Comparison of ENCODE assay signal across 8 cellular contexts in the genomic region with DNA sequence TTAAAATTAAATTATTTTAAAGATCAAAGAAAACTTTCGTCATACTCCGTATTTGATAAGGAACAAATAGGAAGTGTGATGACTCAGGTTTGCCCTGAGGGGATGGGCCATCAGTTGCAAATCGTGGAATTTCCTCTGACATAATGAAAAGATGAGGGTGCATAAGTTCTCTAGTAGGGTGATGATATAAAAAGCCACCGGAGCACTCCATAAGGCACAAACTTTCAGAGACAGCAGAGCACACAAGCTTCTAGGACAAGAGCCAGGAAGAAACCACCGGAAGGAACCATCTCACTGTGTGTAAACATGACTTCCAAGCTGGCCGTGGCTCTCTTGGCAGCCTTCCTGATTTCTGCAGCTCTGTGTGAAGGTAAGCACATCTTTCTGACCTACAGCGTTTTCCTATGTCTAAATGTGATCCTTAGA. TPM values are rescaled to one million over a fixed set of nuclear protein-coding genes. Genes with fewer than 3 reads are reported as not detected.
DNase-seq lines count a peak whose midpoint lies in the region; ATAC-seq, FAIRE-seq and TF ChIP-seq lines count a peak whose summit lies in the region.

A gene (plus strand): TSS at position 217 of the 426 bp plus-strand sequence. CDS start 90 bp downstream, at position 307.

- H3K36me3 ChIP-seq in endothelial cell of umbilical vein (ENCODE audit: control insufficient read depth in 2 of 2, extremely low read depth in 1 of 2, insufficient read depth in 2 of 2, low read length in 2 of 2), result no peaks in the 10 kb centered on the region
- H3K36me3 ChIP-seq in neutrophil, result peaks cover 29% of the 10 kb centered on the region
- no peaks in the 10 kb centered on the region for H3K36me3 ChIP-seq in BE2C

- peak within 1 kb of the TSS; percentile 64 for H3K4me3 Mint-ChIP-seq in Calu3 (ENCODE audit: low read depth, unreplicated experiment)

- H3K4me2 ChIP-seq in endothelial cell of umbilical vein (ENCODE audit: insufficient read depth, low read length), result peak within 1 kb of the TSS; percentile 90

- H2AFZ ChIP-seq in endothelial cell of umbilical vein (ENCODE audit: low read depth, low read length), result no peak within 1 kb of the TSS

- peak; percentile 73 for TF ChIP-seq POLR2A in endothelial cell of umbilical vein (IDR thresholded peaks at IDR 0.05; ENCODE audit: low read depth, low read length)

- BruUV-seq in Calu3 (replicated peaks; lab: Mats Ljungman, UMichigan), result no TSS peak
- no TSS peak for BruUV-seq in endothelial cell of umbilical vein (replicated peaks; lab: Mats Ljungman, UMichigan)

- no peaks in the 10 kb centered on the region for H3K9me1 ChIP-seq in endothelial cell of umbilical vein (replicated peaks; ENCODE audit: control insufficient read depth, extremely low read depth, insufficient read depth, low read length)

- no peaks in the 10 kb centered on the region for H3K27me3 Mint-ChIP-seq in Calu3 (ENCODE audit: unreplicated experiment)

- peak; percentile 77 for DNase-seq in Calu3
- peak; percentile 95 for DNase-seq in RCC 7860 (ENCODE audit: low spot score)
- peak; percentile 94 for DNase-seq in endothelial cell of umbilical vein (ENCODE audit: low read depth, low spot score)
- no peak for DNase-seq in activated CD4-positive, CD25-positive, alpha-beta regulatory T cell treated with anti-CD3 and anti-CD28 coated beads, Interleukin-2, amount 50 U/mL, for 72 hours
- DNase-seq in BE2C, result no peak

- H3K4me1 Mint-ChIP-seq in Calu3 (ENCODE audit: low read depth, unreplicated experiment), result peaks cover 17% of the 10 kb centered on the region

- ATAC-seq in HG03139 (IDR thresholded peaks at IDR 0.05; ENCODE audit: unreplicated experiment) (peak; percentile 65), HG03469 (IDR thresholded peaks at IDR 0.05; ENCODE audit: unreplicated experiment) (no peak)

- dilution Hi-C loops in endothelial cell of umbilical vein (cut with MboI; ENCODE audit: extremely low pct_ligation_motif_present, low sequenced_read_pairs), result no loop called here

- TF ChIP-seq CTCF in Calu3 (IDR thresholded peaks at IDR 0.05; ENCODE audit: unreplicated experiment) (no peak), endothelial cell of umbilical vein (IDR thresholded peaks at IDR 0.05; ENCODE audit: extremely low read depth in 1 of 2, insufficient read depth in 1 of 2, low read depth in 1 of 2, low read length in 2 of 2) (no peak), neutrophil (IDR thresholded peaks at IDR 0.05) (no peak), BE2C (IDR thresholded peaks at IDR 0.05; ENCODE audit: low read depth, low read length) (no peak)

- CTCF ChIA-PET in Calu3 (lab: Charles Lee) (interaction anchor here (0.5 to 1.1 kb wide), 3 partner anchors 11 to 124 kb away, joined by 3 read pairs; no protein-coding TSS in a partner anchor), endothelial cell of umbilical vein (lab: Charles Lee) (interaction anchor here (0.9 to 2.7 kb wide), 10 partner anchors 9 to 394 kb away, joined by 3 to 31 read pairs (median 6); no protein-coding TSS in a partner anchor)

- intact Hi-C loops in Calu3 (cut with micrococcal nuclease; ENCODE audit: unreplicated experiment), result loop anchor here (10.0 kb wide), 1 partner anchor 74 kb away; no protein-coding TSS in a partner anchor
- intact Hi-C loops in endothelial cell of umbilical vein (cut with micrococcal nuclease), result loop anchor here (1.0 to 5.0 kb wide), 7 partner anchors 14 to 877 kb away; no protein-coding TSS in a partner anchor

- H3K79me2 ChIP-seq in endothelial cell of umbilical vein (ENCODE audit: control insufficient read depth, insufficient read depth, low read length), result no peaks in the 10 kb centered on the region

- H3K9me3 ChIP-seq in endothelial cell of umbilical vein (replicated peaks; ENCODE audit: control insufficient read depth, insufficient read depth, low read length) (no peaks in the 10 kb centered on the region), neutrophil (no peaks in the 10 kb centered on the region), BE2C (no peaks in the 10 kb centered on the region)

- H3K27ac ChIP-seq in endothelial cell of umbilical vein (ENCODE audit: insufficient read depth, low read depth, low read length), result peak within 1 kb of the TSS; percentile 75
- peak within 1 kb of the TSS; percentile 92 for H3K27ac ChIP-seq in neutrophil

- peaks cover 28% of the 10 kb centered on the region for H3K4me1 ChIP-seq in endothelial cell of umbilical vein (ENCODE audit: control insufficient read depth, extremely low read depth, insufficient read depth, low read length)
- H3K4me1 ChIP-seq in neutrophil (ENCODE audit: control insufficient read depth in 1 of 2, insufficient read depth in 1 of 2, low read depth in 1 of 2, low read length in 1 of 2), result peaks cover 33 to 58% of the 10 kb centered on the region in 2 experiments
- H3K4me1 ChIP-seq in BE2C, result no peaks in the 10 kb centered on the region

- peak within 1 kb of the TSS; percentile 46 for H3K9ac ChIP-seq in endothelial cell of umbilical vein (replicated peaks; ENCODE audit: extremely low read depth, insufficient read depth, low read length)

- peak within 1 kb of the TSS; percentile 99 for H3K27ac Mint-ChIP-seq in Calu3 (ENCODE audit: unreplicated experiment)

- POLR2A ChIA-PET in endothelial cell of umbilical vein (lab: Charles Lee), result interaction anchor here (0.8 to 0.9 kb wide), 2 partner anchors 42 to 79 kb away, joined by 3 read pairs; no protein-coding TSS in a partner anchor

- H3K36me3 Mint-ChIP-seq in Calu3 (ENCODE audit: insufficient read depth, unreplicated experiment), result peaks cover 32% of the 10 kb centered on the region

- H3K27me3 ChIP-seq in endothelial cell of umbilical vein (ENCODE audit: control insufficient read depth in 2 of 2, insufficient read depth in 2 of 2, low read length in 2 of 2) (no peaks in the 10 kb centered on the region), neutrophil (no peaks in the 10 kb centered on the region), BE2C (no peaks in the 10 kb centered on the region)

- no peaks in the 10 kb centered on the region for H3K9me3 Mint-ChIP-seq in Calu3 (ENCODE audit: low read depth, unreplicated experiment)

- H4K20me1 ChIP-seq in endothelial cell of umbilical vein (replicated peaks; ENCODE audit: control insufficient read depth, extremely low read depth, insufficient read depth, low read length), result no peaks in the 10 kb centered on the region

- FAIRE-seq in RCC 7860 (lab: Jason Lieb, UNC) (peak; percentile 91), endothelial cell of umbilical vein (lab: Jason Lieb, UNC) (peak; percentile 95)

- H3K4me3 ChIP-seq in endothelial cell of umbilical vein (replicated peaks in 1 of 3; ENCODE audit: insufficient read depth in 1 of 3, low read depth in 1 of 3, low read length in 3 of 3), result peak within 1 kb of the TSS in 2 of 3 experiments; percentile 20 to 62
- peak within 1 kb of the TSS; percentile 62 to 73 for H3K4me3 ChIP-seq in neutrophil (ENCODE audit: low read depth in 1 of 2, low read length in 1 of 2)
- H3K4me3 ChIP-seq in BE2C (ENCODE audit: low read depth, low read length), result no peak within 1 kb of the TSS

TF ChIP-seq in endothelial cell of umbilical vein, 7 proteins besides CTCF, POLR2A, EP300 and RAD21:
- TF ChIP-seq POLR2AphosphoS5 (IDR thresholded peaks at IDR 0.05; ENCODE audit: insufficient read depth, low read depth, low read length) (peak; percentile 98), GATA2 (IDR thresholded peaks at IDR 0.05; ENCODE audit: insufficient read depth, insufficient read length, low read depth, low read length) (peak; percentile 95), FOS (IDR thresholded peaks at IDR 0.05; ENCODE audit: borderline replicate concordance, insufficient read depth, low read length) (peak; percentile 93), EZH2 (IDR thresholded peaks at IDR 0.05; ENCODE audit: borderline replicate concordance, low read depth, low read length, severe bottlenecking) (no peak), MYC (IDR thresholded peaks at IDR 0.05; ENCODE audit: low read depth, low read length) (no peak), JUN (IDR thresholded peaks at IDR 0.05; ENCODE audit: borderline replicate concordance, insufficient read depth, insufficient read length, low read depth) (peak; percentile 89)
- TF ChIP-seq, protein P1, sequence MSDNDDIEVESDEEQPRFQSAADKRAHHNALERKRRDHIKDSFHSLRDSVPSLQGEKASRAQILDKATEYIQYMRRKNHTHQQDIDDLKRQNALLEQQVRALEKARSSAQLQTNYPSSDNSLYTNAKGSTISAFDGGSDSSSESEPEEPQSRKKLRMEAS (IDR thresholded peaks at IDR 0.05; ENCODE audit: insufficient read depth, insufficient read length), result no peak

RNA-seq across cellular contexts. Expression of the gene that starts here (rescaled TPM):
- total RNA-seq in Calu3 (2022), result 222 and 404 TPM in 2 replicates
- total RNA-seq in endothelial cell of umbilical vein, result 5.2 and 12.6 TPM in 2 replicates
- polyA plus RNA-seq in endothelial cell of umbilical vein, result 3.4 and 6.4 TPM in 2 replicates
- polyA plus RNA-seq in endothelial cell of umbilical vein (2011; cell fraction: cytosol; rRNA removed), result 13.7 and 15.1 TPM in 2 replicates
- polyA plus RNA-seq in endothelial cell of umbilical vein (2011; cell fraction: nucleus; rRNA removed), result 15.6 and 21.3 TPM in 2 replicates
- polyA plus RNA-seq in endothelial cell of umbilical vein (2012), result 35.7 and 56.4 TPM in 2 replicates
- 18.1 and 19.6 TPM in 2 replicates for polyA minus RNA-seq in endothelial cell of umbilical vein
- 6.1 TPM for polyA minus RNA-seq in endothelial cell of umbilical vein (2011; cell fraction: cytosol; rRNA and poly(A)+ RNA removed)
- polyA minus RNA-seq in endothelial cell of umbilical vein (2011; cell fraction: nucleus; rRNA and poly(A)+ RNA removed), result 14.4 and 30.7 TPM in 2 replicates
- not detected for polyA plus RNA-seq in BE2C (2012; ENCODE audit: insufficient read depth, insufficient read length, low read depth)

Comparison
In these comparisons a context has a peak if more than half of its experiments do, and no peak if none do; other contexts are left out.
1. RNA of the gene that starts here (total RNA-seq): 222 to 404 TPM in Calu3; 5.2 to 12.6 TPM in endothelial cell of umbilical vein; every median in the first group is over 10 times any median in the second.
2. DNase-seq: peak in Calu3 (single experiment), RCC 7860 (single experiment) and endothelial cell of umbilical vein (single experiment); none in activated CD4-positive, CD25-positive, alpha-beta regulatory T cell treated with anti-CD3 and anti-CD28 coated beads, Interleukin-2, amount 50 U/mL, for 72 hours (single experiment) and BE2C (single experiment).